16 cellular contexts compared by ENCODE assay signal in genomic region chr10:112176543-112176942, GRCh38. TPM values are rescaled to one million over a fixed set of nuclear protein-coding genes. Genes with fewer than 3 reads are reported as not detected.
DNase-seq lines count a peak whose midpoint lies in the region; ATAC-seq and TF ChIP-seq lines count a peak whose summit lies in the region.
"Had no signal": no experiment of that assay in that cellular context is flagged by ENCODE, and none has a peak within 500 bp of the region (broad histone marks: within the 10 kb centered on the region; RNA-seq: fewer than 3 reads in every experiment).

No MANE protein-coding gene starts in this region.

- H3K4me1 Mint-ChIP-seq in activated naive CD8-positive, alpha-beta T cell treated with anti-CD3 and anti-CD28 coated beads, Interleukin-2, amount 10 ng/mL, durations not matched to agents 7 days and 5 days = no peaks in the 10 kb centered on the region
- H3K4me1 Mint-ChIP-seq in activated naive CD8-positive, alpha-beta T cell treated with anti-CD3 and anti-CD28 coated beads for 36 hours = peaks cover 2% of the 10 kb centered on the region
- H3K4me1 Mint-ChIP-seq in memory B cell = no peaks in the 10 kb centered on the region
- H3K4me1 Mint-ChIP-seq: H9 had no signal

- no peak for TF ChIP-seq CTCF in left ventricle myocardium inferior (IDR thresholded peaks at IDR 0.05; ENCODE audit: borderline replicate concordance)
- no peak for TF ChIP-seq CTCF in right atrium auricular region (IDR thresholded peaks at IDR 0.05)

- H3K4me3 ChIP-seq in left ventricle myocardium inferior = no peak overlapping the region
- H3K4me3 ChIP-seq in right atrium auricular region = no peak overlapping the region
- no peak overlapping the region for H3K4me3 ChIP-seq in subcutaneous abdominal adipose tissue (ENCODE audit: low read depth in 1 of 5, low read length in 5 of 5)
- H3K4me3 ChIP-seq: BLaER1 treated with 17β-estradiol and CSF1 and Interleukin-3, amounts not matched to agents 10 nM and 100 nM; GM12878 had no signal

- no peak overlapping the region for H3K9ac ChIP-seq in subcutaneous abdominal adipose tissue (ENCODE audit: low read length in 5 of 5)
- H3K9ac ChIP-seq: BLaER1 treated with 17β-estradiol and CSF1 and Interleukin-3, amounts not matched to agents 10 nM and 100 nM had no signal

- intact Hi-C loops in left ventricle myocardium inferior (cut with micrococcal nuclease) = loop anchor here (10.0 kb wide), 1 partner anchor 258 kb away; no protein-coding TSS in a partner anchor

- H3K4me1 ChIP-seq in left ventricle myocardium inferior (peaks cover 33% of the 10 kb centered on the region), right atrium auricular region (peaks cover 0 to 5% of the 10 kb centered on the region in 2 donors), subcutaneous abdominal adipose tissue (ENCODE audit: control insufficient read depth in 5 of 5, insufficient read depth in 5 of 5, low read length in 5 of 5) (peaks cover 0 to 45% (median 9%) of the 10 kb centered on the region in 5 donors)
- H3K4me1 ChIP-seq: BLaER1 treated with 17β-estradiol and CSF1 and Interleukin-3, amounts not matched to agents 10 nM and 100 nM had no signal

- no peaks in the 10 kb centered on the region for H3K9me3 ChIP-seq in left ventricle myocardium inferior (replicated peaks)
- H3K9me3 ChIP-seq in right atrium auricular region = no peaks in the 10 kb centered on the region
- H3K9me3 ChIP-seq in subcutaneous abdominal adipose tissue (ENCODE audit: control insufficient read depth in 5 of 5, low read length in 5 of 5) = no peaks in the 10 kb centered on the region
- H3K9me3 ChIP-seq: BLaER1 treated with 17β-estradiol and CSF1 and Interleukin-3, amounts not matched to agents 10 nM and 100 nM had no signal

- H3K4me3 Mint-ChIP-seq in activated naive CD8-positive, alpha-beta T cell treated with anti-CD3 and anti-CD28 coated beads, Interleukin-2, amount 10 ng/mL, durations not matched to agents 7 days and 5 days = no peak overlapping the region
- H3K4me3 Mint-ChIP-seq in activated naive CD8-positive, alpha-beta T cell treated with anti-CD3 and anti-CD28 coated beads for 36 hours = no peak overlapping the region
- no peak overlapping the region for H3K4me3 Mint-ChIP-seq in memory B cell
- H3K4me3 Mint-ChIP-seq: CD4-positive, CD25-positive, alpha-beta regulatory T cell; H9 had no signal

- peak overlapping the region; percentile 10 for H3K27ac Mint-ChIP-seq in activated naive CD8-positive, alpha-beta T cell treated with anti-CD3 and anti-CD28 coated beads, Interleukin-2, amount 10 ng/mL, durations not matched to agents 7 days and 5 days
- no peak overlapping the region for H3K27ac Mint-ChIP-seq in activated naive CD8-positive, alpha-beta T cell treated with anti-CD3 and anti-CD28 coated beads for 36 hours
- H3K27ac Mint-ChIP-seq in memory B cell = peak overlapping the region; percentile 82
- H3K27ac Mint-ChIP-seq: CD4-positive, CD25-positive, alpha-beta regulatory T cell; H9 had no signal

- in situ Hi-C loops in ACHN (cut with HindIII; ENCODE audit: low pct_ligation_motif_present, low pct_unique_long_range_greater_than_20kb, low sequenced_read_pairs) = loop anchor here (25.0 kb wide), 1 partner anchor 136 kb away; no protein-coding TSS in a partner anchor

- H3K27me3 Mint-ChIP-seq in activated naive CD8-positive, alpha-beta T cell treated with anti-CD3 and anti-CD28 coated beads, Interleukin-2, amount 10 ng/mL, durations not matched to agents 7 days and 5 days = no peaks in the 10 kb centered on the region
- no peaks in the 10 kb centered on the region for H3K27me3 Mint-ChIP-seq in activated naive CD8-positive, alpha-beta T cell treated with anti-CD3 and anti-CD28 coated beads for 36 hours
- H3K27me3 Mint-ChIP-seq in memory B cell = no peaks in the 10 kb centered on the region
- H3K27me3 Mint-ChIP-seq: CD4-positive, CD25-positive, alpha-beta regulatory T cell had no signal

- H3K36me3 ChIP-seq in left ventricle myocardium inferior = peaks cover 72% of the 10 kb centered on the region
- H3K36me3 ChIP-seq in right atrium auricular region = peaks cover 41% of the 10 kb centered on the region
- H3K36me3 ChIP-seq in subcutaneous abdominal adipose tissue (ENCODE audit: control insufficient read depth in 5 of 5, insufficient read depth in 5 of 5, low read length in 5 of 5) = peaks cover 63 to 89% (median 82%) of the 10 kb centered on the region in 5 donors

- H3K27ac ChIP-seq in left ventricle myocardium inferior (replicated peaks) (peak overlapping the region; percentile 74), right atrium auricular region (peak overlapping the region in 1 of 2 donors; percentile 60), subcutaneous abdominal adipose tissue (ENCODE audit: low read depth, low read length) (peak overlapping the region; percentile 52)
- H3K27ac ChIP-seq: 22Rv1; BLaER1 treated with 17β-estradiol and CSF1 and Interleukin-3, amounts not matched to agents 10 nM and 100 nM had no signal

- POLR2A ChIA-PET in activated naive CD8-positive, alpha-beta T cell treated with anti-CD3 and anti-CD28 coated beads, Interleukin-2, amount 10 ng/mL, durations not matched to agents 7 days and 5 days (lab: Charles Lee) = no interaction called here

- no peak for DNase-seq in activated naive CD8-positive, alpha-beta T cell treated with anti-CD3 and anti-CD28 coated beads, Interleukin-2, amount 10 ng/mL, durations not matched to agents 7 days and 5 days
- no peak for DNase-seq in activated naive CD8-positive, alpha-beta T cell treated with anti-CD3 and anti-CD28 coated beads for 36 hours
- no peak for DNase-seq in left ventricle myocardium inferior
- DNase-seq in right atrium auricular region (ENCODE audit: low spot score) = no peak
- no peak for DNase-seq in memory B cell (ENCODE audit: low spot score in 2 of 2)
- DNase-seq in ACHN = no peak
- DNase-seq: Calu3; CD4-positive, CD25-positive, alpha-beta regulatory T cell; DMS 273 treated with DMSO at 0.1 percent for 48 hours; GOT3; H9 had no signal

- H3K9me3 Mint-ChIP-seq in activated naive CD8-positive, alpha-beta T cell treated with anti-CD3 and anti-CD28 coated beads, Interleukin-2, amount 10 ng/mL, durations not matched to agents 7 days and 5 days = no peaks in the 10 kb centered on the region
- H3K9me3 Mint-ChIP-seq in activated naive CD8-positive, alpha-beta T cell treated with anti-CD3 and anti-CD28 coated beads for 36 hours = no peaks in the 10 kb centered on the region
- no peaks in the 10 kb centered on the region for H3K9me3 Mint-ChIP-seq in memory B cell
- H3K9me3 Mint-ChIP-seq: CD4-positive, CD25-positive, alpha-beta regulatory T cell; H9 had no signal

- peaks cover 15% of the 10 kb centered on the region for H3K36me3 Mint-ChIP-seq in activated naive CD8-positive, alpha-beta T cell treated with anti-CD3 and anti-CD28 coated beads, Interleukin-2, amount 10 ng/mL, durations not matched to agents 7 days and 5 days
- peaks cover 8% of the 10 kb centered on the region for H3K36me3 Mint-ChIP-seq in activated naive CD8-positive, alpha-beta T cell treated with anti-CD3 and anti-CD28 coated beads for 36 hours
- peaks cover 37% of the 10 kb centered on the region for H3K36me3 Mint-ChIP-seq in memory B cell

- no peak for ATAC-seq in activated naive CD8-positive, alpha-beta T cell treated with anti-CD3 and anti-CD28 coated beads, Interleukin-2, amount 10 ng/mL, durations not matched to agents 7 days and 5 days (ENCODE audit: low read depth)
- ATAC-seq in memory B cell (ENCODE audit: low read depth) (no peak), GM21786 (IDR thresholded peaks at IDR 0.05; ENCODE audit: unreplicated experiment) (no peak)
- ATAC-seq: GM12878 had no signal

- H3K27me3 ChIP-seq in left ventricle myocardium inferior (ENCODE audit: low read depth) (no peaks in the 10 kb centered on the region), right atrium auricular region (no peaks in the 10 kb centered on the region), subcutaneous abdominal adipose tissue (ENCODE audit: control insufficient read depth in 5 of 5, insufficient read depth in 4 of 5, low read length in 5 of 5) (no peaks in the 10 kb centered on the region)
- H3K27me3 ChIP-seq: BLaER1 treated with 17β-estradiol and CSF1 and Interleukin-3, amounts not matched to agents 10 nM and 100 nM had no signal

RNA-seq across cellular contexts. Expression of gene GPAM, which starts 7.0 kb away (rescaled TPM):
- 1 to 10 TPM; 7.5 to 7.8 TPM for total RNA-seq in activated naive CD8-positive, alpha-beta T cell treated with anti-CD3 and anti-CD28 coated beads, Interleukin-2, amount 10 ng/mL, durations not matched to agents 7 days and 5 days
- total RNA-seq in activated naive CD8-positive, alpha-beta T cell treated with anti-CD3 and anti-CD28 coated beads for 36 hours = 10 to 100 TPM; 12.7 to 14.2 TPM
- total RNA-seq in left ventricle myocardium inferior (22.2 TPM), right atrium auricular region (1 to 10 TPM; 7.8 to 9.3 TPM)
